In genomic region chr2:241984658-241985057, GRCh38 we compare ENCODE assay signal across 10 cellular contexts.
"Had no signal": no experiment of that assay in that cellular context is flagged by ENCODE, and none has a peak within 500 bp of the region (broad histone marks: within the 10 kb centered on the region; RNA-seq: fewer than 3 reads in every experiment).

No MANE protein-coding gene starts in this region.

- H3K4me1 ChIP-seq: esophagus squamous epithelium, thyroid gland, vagina had no signal

- H3K27me3 ChIP-seq: esophagus squamous epithelium, thyroid gland, vagina had no signal

- H3K27ac Mint-ChIP-seq: activated naive CD4-positive, alpha-beta T cell treated with anti-CD3 and anti-CD28 coated beads for 36 hours had no signal

- H3K36me3 ChIP-seq: esophagus squamous epithelium, thyroid gland, vagina had no signal

- H3K27ac ChIP-seq: esophagus squamous epithelium, thyroid gland, vagina, VCaP had no signal

- H3K4me3 Mint-ChIP-seq: activated naive CD4-positive, alpha-beta T cell treated with anti-CD3 and anti-CD28 coated beads for 36 hours; neural crest cell had no signal

- H3K4me3 ChIP-seq: esophagus squamous epithelium, thyroid gland, vagina had no signal

- H3K9me3 Mint-ChIP-seq: activated naive CD4-positive, alpha-beta T cell treated with anti-CD3 and anti-CD28 coated beads for 36 hours had no signal

- H3K9me3 ChIP-seq: esophagus squamous epithelium, thyroid gland, vagina had no signal

- H3K4me1 Mint-ChIP-seq: neural crest cell had no signal

- DNase-seq: aorta, esophagus squamous epithelium, foreskin fibroblast, glutamatergic neuron, T1000, thyroid gland had no signal
